ENCODE assay signal across 1 cellular context in the genomic region with DNA sequence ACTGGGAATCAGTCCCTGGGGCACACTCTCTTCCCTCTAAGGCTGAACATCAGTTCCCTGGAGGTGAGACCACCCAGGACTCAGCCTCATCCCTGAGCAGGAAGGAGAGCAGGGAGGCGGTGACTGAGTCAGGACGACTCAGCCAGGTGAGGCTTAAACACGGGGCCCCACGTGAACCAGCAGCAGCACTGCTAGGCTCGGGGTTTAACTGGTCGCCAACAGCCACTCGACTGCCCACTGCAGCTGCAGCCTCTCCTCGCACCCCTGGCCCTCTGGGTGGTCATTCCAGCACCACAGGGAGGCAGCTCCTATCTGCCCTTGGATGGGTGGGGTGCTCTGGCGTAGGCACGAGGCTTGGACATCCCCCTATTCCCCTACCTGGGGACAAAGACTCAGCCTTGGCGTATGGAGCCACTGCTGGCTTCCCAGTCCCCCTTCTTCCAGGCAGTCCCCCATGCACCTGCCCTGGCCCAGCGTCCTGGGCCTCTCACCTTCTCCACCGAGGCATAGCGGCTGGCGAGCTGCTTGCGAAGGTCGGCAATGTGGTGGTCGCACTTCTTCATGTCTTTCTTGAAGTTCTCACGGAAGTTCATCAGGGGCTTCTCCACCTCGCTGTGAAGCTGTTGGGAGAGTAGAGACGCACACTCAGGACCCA.
TF ChIP-seq lines count a peak whose summit lies in the region.

No MANE protein-coding gene starts in this region.

TF ChIP-seq in A549, 52 proteins besides CTCF, POLR2A, EP300 and RAD21 (continued from another document):
- TF ChIP-seq, protein P1, sequence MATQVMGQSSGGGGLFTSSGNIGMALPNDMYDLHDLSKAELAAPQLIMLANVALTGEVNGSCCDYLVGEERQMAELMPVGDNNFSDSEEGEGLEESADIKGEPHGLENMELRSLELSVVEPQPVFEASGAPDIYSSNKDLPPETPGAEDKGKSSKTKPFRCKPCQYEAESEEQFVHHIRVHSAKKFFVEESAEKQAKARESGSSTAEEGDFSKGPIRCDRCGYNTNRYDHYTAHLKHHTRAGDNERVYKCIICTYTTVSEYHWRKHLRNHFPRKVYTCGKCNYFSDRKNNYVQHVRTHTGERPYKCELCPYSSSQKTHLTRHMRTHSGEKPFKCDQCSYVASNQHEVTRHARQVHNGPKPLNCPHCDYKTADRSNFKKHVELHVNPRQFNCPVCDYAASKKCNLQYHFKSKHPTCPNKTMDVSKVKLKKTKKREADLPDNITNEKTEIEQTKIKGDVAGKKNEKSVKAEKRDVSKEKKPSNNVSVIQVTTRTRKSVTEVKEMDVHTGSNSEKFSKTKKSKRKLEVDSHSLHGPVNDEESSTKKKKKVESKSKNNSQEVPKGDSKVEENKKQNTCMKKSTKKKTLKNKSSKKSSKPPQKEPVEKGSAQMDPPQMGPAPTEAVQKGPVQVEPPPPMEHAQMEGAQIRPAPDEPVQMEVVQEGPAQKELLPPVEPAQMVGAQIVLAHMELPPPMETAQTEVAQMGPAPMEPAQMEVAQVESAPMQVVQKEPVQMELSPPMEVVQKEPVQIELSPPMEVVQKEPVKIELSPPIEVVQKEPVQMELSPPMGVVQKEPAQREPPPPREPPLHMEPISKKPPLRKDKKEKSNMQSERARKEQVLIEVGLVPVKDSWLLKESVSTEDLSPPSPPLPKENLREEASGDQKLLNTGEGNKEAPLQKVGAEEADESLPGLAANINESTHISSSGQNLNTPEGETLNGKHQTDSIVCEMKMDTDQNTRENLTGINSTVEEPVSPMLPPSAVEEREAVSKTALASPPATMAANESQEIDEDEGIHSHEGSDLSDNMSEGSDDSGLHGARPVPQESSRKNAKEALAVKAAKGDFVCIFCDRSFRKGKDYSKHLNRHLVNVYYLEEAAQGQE (IDR thresholded peaks at IDR 0.05): no peak
